Comparison of ENCODE assay signal across 8 cellular contexts in genomic region chr5:90474235-90475107, GRCh38. TPM values are rescaled to one million over a fixed set of nuclear protein-coding genes. Genes with fewer than 3 reads are reported as not detected.
A peak's percentile ranks its signal among the peaks of the same experiment; 100 is the strongest.
DNase-seq lines count a peak whose midpoint lies in the region; ATAC-seq and TF ChIP-seq lines count a peak whose summit lies in the region.

MBLAC2 (minus strand) TSS chr5:90474771; CDS start chr5:90474292, 479 bp downstream.
POLR3G (plus strand) TSS chr5:90474864; CDS start chr5:90485568, 10,704 bp downstream.

- no peaks in the 10 kb centered on the region for H3K9me3 ChIP-seq in right lobe of liver

- no peaks in the 10 kb centered on the region for H3K36me3 ChIP-seq in right lobe of liver

- DNase-seq in CD14-positive monocyte (ENCODE audit: low spot score) (peak; percentile 85), NCI-H69 (lab: John Stamatoyannopoulos, UW) (peak; percentile 99), dermis blood vessel endothelial cell (peak; percentile 96), right lobe of liver (peak; percentile 95 to 97 (median 97))
- peak; percentile 87 to 95 for DNase-seq in activated CD4-positive, alpha-beta T cell treated with anti-CD3 and anti-CD28 coated beads, Interleukin-2, amount 50 U/mL, for 24 hours (ENCODE audit: low read depth in 1 of 2, low spot score in 1 of 2)
- DNase-seq in stimulated activated CD4-positive, alpha-beta T cell treated with anti-CD3 and anti-CD28 coated beads, Interleukin-4, amount 100 ng/mL, for 24 hours: peak; percentile 95

- peak within 1 kb of the TSS; percentile 95 to 97 for H3K4me3 Mint-ChIP-seq in CD14-positive monocyte

- intact Hi-C loops in CD14-positive monocyte (cut with micrococcal nuclease): loop anchor here (5.0 to 10.0 kb wide), 3 partner anchors 50 to 62 kb away; partner anchors contain the start of gene LYSMD3 (in 1 of the 2)
- intact Hi-C loops in right lobe of liver (cut with DNase I): no loop called here

- H3K27me3 Mint-ChIP-seq in CD14-positive monocyte (ENCODE audit: low read depth in 3 of 3): peaks cover 3 to 7% (median 3%) of the 10 kb centered on the region in 3 donors

- TF ChIP-seq POLR2A in right lobe of liver (IDR thresholded peaks at IDR 0.05): peak; percentile 88

- H3K4me1 Mint-ChIP-seq in CD14-positive monocyte: peaks cover 22% of the 10 kb centered on the region

- peaks cover 0 to 3% of the 10 kb centered on the region in 2 donors for H3K36me3 Mint-ChIP-seq in CD14-positive monocyte

- ATAC-seq in GM19328 (IDR thresholded peaks at IDR 0.05; ENCODE audit: unreplicated experiment): peak; percentile 87
- ATAC-seq in HG03469 (IDR thresholded peaks at IDR 0.05; ENCODE audit: unreplicated experiment): peak; percentile 77
- ATAC-seq in right lobe of liver: peak; percentile 92 to 95 (median 93)

- no peaks in the 10 kb centered on the region for H3K27me3 ChIP-seq in right lobe of liver

- TF ChIP-seq CTCF in CD14-positive monocyte (IDR thresholded peaks at IDR 0.05): peak; percentile 55
- TF ChIP-seq CTCF in right lobe of liver (IDR thresholded peaks at IDR 0.05): peak; percentile 19 to 53 (median 32)

- H3K27ac ChIP-seq in right lobe of liver: peak within 1 kb of the TSS; percentile 69 to 89 (median 79)

- H3K4me1 ChIP-seq in right lobe of liver: peaks cover 0 to 15% (median 0%) of the 10 kb centered on the region in 4 donors

- under 1% methylated on average over 20 of the region's 73 CpGs for WGBS in right lobe of liver (ENCODE audit: insufficient coverage, low coverage, low lambda C conversion rate, missing lambda C conversion rate)

- peaks cover 0 to 9% (median 3%) of the 10 kb centered on the region in 7 donors for H3K9me3 Mint-ChIP-seq in CD14-positive monocyte

- H3K27ac Mint-ChIP-seq in CD14-positive monocyte: peak within 1 kb of the TSS; percentile 80 to 92 (median 88)

- H3K4me3 ChIP-seq in right lobe of liver: peak within 1 kb of the TSS; percentile 82 to 91 (median 88)

RNA-seq across cellular contexts. Expression of gene MBLAC2, which starts in this region (rescaled TPM):
- polyA plus RNA-seq in CD14-positive monocyte: 1 to 10 TPM in 1 of 2 donors, under 1 TPM in 1; 0.96 to 1.2 TPM
- total RNA-seq in dermis blood vessel endothelial cell: 5.6 and 6.3 TPM in 2 replicates
- 1 to 10 TPM; 2.3 to 5.3 (median 3.9) TPM for total RNA-seq in right lobe of liver

RNA-seq across cellular contexts. Expression of gene POLR3G, which starts in this region (rescaled TPM):
- under 1 TPM; 0.13 to 0.36 TPM for polyA plus RNA-seq in CD14-positive monocyte
- total RNA-seq in dermis blood vessel endothelial cell (4.9 and 12.3 TPM in 2 replicates), right lobe of liver (1 to 10 TPM; 1.2 to 7.7 (median 2.0) TPM)

Comparison
In these comparisons a context has a peak if more than half of its experiments do, and no peak if none do; other contexts are left out.
1. Peak in every context shown above with its lines: DNase-seq, ATAC-seq, H3K4me3 ChIP-seq and H3K27ac ChIP-seq.
2. intact Hi-C loops: an anchor here in CD14-positive monocyte (5.0 to 10.0 kb wide); none called in right lobe of liver.